8 cellular contexts compared by ENCODE assay signal in the genomic region with DNA sequence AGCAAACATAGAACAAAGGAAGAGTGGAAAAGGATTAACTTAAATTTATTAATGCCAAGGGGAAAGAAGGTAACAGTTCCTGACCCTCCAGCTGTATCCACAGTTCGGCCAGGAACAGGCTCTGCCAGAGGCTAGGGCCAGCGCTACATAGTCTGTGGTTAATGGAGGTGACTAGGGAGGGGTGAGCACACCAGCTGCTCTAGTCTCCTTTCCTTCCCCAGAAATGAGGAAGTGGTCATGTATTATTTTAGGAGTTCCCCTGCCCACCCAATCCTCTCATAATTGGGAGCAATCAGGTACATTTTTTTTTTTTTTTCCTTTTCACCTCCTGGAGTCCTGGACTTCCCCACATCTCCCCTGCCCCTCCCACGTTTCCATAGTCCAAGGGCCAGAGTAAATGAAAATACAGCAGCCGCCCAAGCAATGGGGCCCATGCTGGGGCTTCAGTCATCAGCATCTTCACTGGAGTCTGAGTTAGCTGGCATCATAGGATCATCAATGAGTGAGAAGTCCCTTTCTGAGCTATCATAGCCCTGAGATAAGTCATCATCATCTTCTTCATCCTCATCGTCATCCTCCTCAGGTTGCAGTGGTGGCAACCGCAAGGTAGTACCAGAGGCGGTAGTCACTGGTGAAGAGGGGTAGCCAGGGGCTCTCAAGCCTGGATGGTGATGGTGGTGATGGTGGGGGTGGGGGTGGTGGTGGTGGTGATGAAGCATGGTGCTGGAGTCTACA. TPM values are rescaled to one million over a fixed set of nuclear protein-coding genes. Genes with fewer than 3 reads are reported as not detected.
DNase-seq lines count a peak whose midpoint lies in the region; ATAC-seq and TF ChIP-seq lines count a peak whose summit lies in the region.

No MANE protein-coding gene starts in this region.

- intact Hi-C loops in Right ventricle myocardium inferior (cut with DNase I) (loop anchor here (2.0 to 10.0 kb wide), 2 partner anchors 91 to 121 kb away; a partner anchor contains a TSS), transverse colon (cut with DNase I; ENCODE audit: low total_unique reads) (no loop called here)

- H3K36me3 ChIP-seq in right atrium auricular region (peaks cover 29% of the 10 kb centered on the region), gastroesophageal sphincter (peaks cover 0 to 53% of the 10 kb centered on the region in 2 donors), transverse colon (peaks cover 0 to 24% (median 12%) of the 10 kb centered on the region in 4 donors)

- WGBS in gastroesophageal sphincter (ENCODE audit: low coverage in 1 of 2), 2 donors, result 56 to 100% methylated on average over 1 to 2 of the region's 7 CpGs
- 80% methylated on average over 7 of the region's 7 CpGs; no CpG with 5 or more reads in 1 of the 2 donors for WGBS in transverse colon (ENCODE audit: low coverage in 1 of 2), 2 donors

- ATAC-seq in Right ventricle myocardium inferior (no peak), gastroesophageal sphincter (no peak), HG02870 (IDR thresholded peaks at IDR 0.05; ENCODE audit: unreplicated experiment) (no peak)

- H3K9me3 ChIP-seq in right atrium auricular region, result no peaks in the 10 kb centered on the region
- H3K9me3 ChIP-seq in gastroesophageal sphincter, result no peaks in the 10 kb centered on the region
- H3K9me3 ChIP-seq in transverse colon, result no peaks in the 10 kb centered on the region

- TF ChIP-seq CTCF in right atrium auricular region (IDR thresholded peaks at IDR 0.05), result no peak
- TF ChIP-seq CTCF in gastroesophageal sphincter (IDR thresholded peaks at IDR 0.05), result no peak
- no peak for TF ChIP-seq CTCF in transverse colon (IDR thresholded peaks at IDR 0.05)

- TF ChIP-seq POLR2A in gastroesophageal sphincter (IDR thresholded peaks at IDR 0.05), result no peak
- TF ChIP-seq POLR2A in transverse colon (IDR thresholded peaks at IDR 0.05), result no peak

- H3K4me3 ChIP-seq in right atrium auricular region, result no peak overlapping the region
- no peak overlapping the region for H3K4me3 ChIP-seq in gastroesophageal sphincter
- H3K4me3 ChIP-seq in transverse colon, result no peak overlapping the region

- H3K4me1 ChIP-seq in right atrium auricular region, result peaks cover 0 to 18% of the 10 kb centered on the region in 2 donors
- H3K4me1 ChIP-seq in gastroesophageal sphincter, result peaks cover 0 to 38% (median 6%) of the 10 kb centered on the region in 3 donors
- peaks cover 11 to 23% (median 16%) of the 10 kb centered on the region in 4 donors for H3K4me1 ChIP-seq in transverse colon

- no peaks in the 10 kb centered on the region for H3K27me3 ChIP-seq in right atrium auricular region
- no peaks in the 10 kb centered on the region for H3K27me3 ChIP-seq in gastroesophageal sphincter
- no peaks in the 10 kb centered on the region for H3K27me3 ChIP-seq in transverse colon

- DNase-seq in right atrium auricular region (ENCODE audit: low spot score) (no peak), Right ventricle myocardium inferior (ENCODE audit: missing footprints) (no peak), RPMI7951 (ENCODE audit: low read depth) (peak; percentile 8), transverse colon (no peak), NCI-H345 treated with DMSO at 0.1 percent for 48 hours (lab: John Stamatoyannopoulos, UW; ENCODE audit: unreplicated experiment) (no peak), NCI-H2171 (lab: John Stamatoyannopoulos, UW) (no peak)

- in situ Hi-C loops in transverse colon (cut with MboI; ENCODE audit: low pct_ligation_motif_present in 1 of 4, low pct_unique_long_range_greater_than_20kb in 1 of 4, low sequenced_read_pairs in 3 of 4), result loop anchor here in 2 of 4 donors (10.0 to 25.0 kb wide), 2 partner anchors 131 to 148 kb away; no protein-coding TSS in a partner anchor

- TF ChIP-seq EP300 in gastroesophageal sphincter (IDR thresholded peaks at IDR 0.05) (no peak), transverse colon (IDR thresholded peaks at IDR 0.05; ENCODE audit: low read depth) (no peak)

- H3K27ac ChIP-seq in right atrium auricular region (peak overlapping the region; percentile 84 to 91), gastroesophageal sphincter (peak overlapping the region in 3 of 4 donors; percentile 90 to 91 (median 90)), transverse colon (peak overlapping the region; percentile 92 to 96 (median 94))

RNA-seq across cellular contexts. Expression of a gene that starts 1.5 kb away (rescaled TPM):
- 10 to 100 TPM; 30.0 to 35.9 TPM for total RNA-seq in right atrium auricular region
- 26.0 TPM for total RNA-seq in Right ventricle myocardium inferior
- total RNA-seq in RPMI7951 (2014; rRNA removed; shearing (Covaris generic)), result 68.8 and 69.0 TPM in 2 replicates
- 100 to 1,000 TPM in 1 of 4 donors, 10 to 100 TPM in 3; 64.6 to 101 (median 74.5) TPM for total RNA-seq in gastroesophageal sphincter
- 10 to 100 TPM; 21.5 to 43.5 (median 36.4) TPM for total RNA-seq in transverse colon
